Comparison of ENCODE assay signal across 10 cellular contexts in genomic region chr1:84247425-84248220, GRCh38. TPM values are rescaled to one million over a fixed set of nuclear protein-coding genes. Genes with fewer than 3 reads are reported as not detected.
DNase-seq lines count a peak whose midpoint lies in the region; ATAC-seq, FAIRE-seq and TF ChIP-seq lines count a peak whose summit lies in the region.
"Had no signal": no experiment of that assay in that cellular context is flagged by ENCODE, and none has a peak within 500 bp of the region (broad histone marks: within the 10 kb centered on the region; RNA-seq: fewer than 3 reads in every experiment).

No MANE protein-coding gene starts in this region.

- H3K4me1 ChIP-seq in Peyer's patch, result no peaks in the 10 kb centered on the region

- no peak for FAIRE-seq in D721Med (lab: Jason Lieb, UNC)

- ATAC-seq in GM19035 (IDR thresholded peaks at IDR 0.05; ENCODE audit: unreplicated experiment), result peak; percentile 81

- no peaks in the 10 kb centered on the region for H3K27me3 ChIP-seq in Peyer's patch

- peak in 1 of 3 donors; percentile 56 for DNase-seq in Peyer's patch
- peak; percentile 17 to 22 for DNase-seq in erythroblast (lab: John Stamatoyannopoulos, UW)
- peak; percentile 69 for DNase-seq in skeletal muscle cell (ENCODE audit: low read depth)
- DNase-seq in activated gamma-delta T cell treated with Interleukin-2 at 50 U/mL for 16 hours, result no peak
- DNase-seq in iPS-NIHi11 (ENCODE audit: low spot score), result no peak
- no peak for DNase-seq in D721Med (ENCODE audit: insufficient read length, low spot score)
- DNase-seq: endodermal cell; SHP77; stimulated activated CD4-positive, alpha-beta T cell treated with anti-CD3 and anti-CD28 coated beads, Interleukin-15, amount 100 ng/mL, for 24 hours had no signal

- H3K9me3 ChIP-seq in Peyer's patch, result no peaks in the 10 kb centered on the region

- H3K27ac ChIP-seq in Peyer's patch, result peak overlapping the region in 3 of 4 donors; percentile 26 to 88 (median 65)

- H3K36me3 ChIP-seq in Peyer's patch, result no peaks in the 10 kb centered on the region

- H3K4me3 ChIP-seq in Peyer's patch (peak overlapping the region in 2 of 4 donors; percentile 16 to 33), skeletal muscle cell (ENCODE audit: low read depth, low read length) (no peak overlapping the region)

- TF ChIP-seq CTCF in Peyer's patch (IDR thresholded peaks at IDR 0.05) (peak in 2 of 6 experiments; percentile 8 to 22), D721Med (IDR thresholded peaks at IDR 0.05; ENCODE audit: insufficient read depth, missing control alignments) (no peak)

- TF ChIP-seq POLR2A in Peyer's patch (IDR thresholded peaks at IDR 0.05) (peak in 1 of 2 donors; percentile 28), erythroblast (IDR thresholded peaks at IDR 0.05; ENCODE audit: low read length) (no peak)

RNA-seq across cellular contexts. Expression of gene SAMD13, which starts 53.9 kb away (rescaled TPM):
- 1 to 10 TPM; 1.1 to 3.5 (median 2.3) TPM for total RNA-seq in Peyer's patch

Comparison
In these comparisons a context has a peak if more than half of its experiments do, and no peak if none do; other contexts are left out.
1. DNase-seq: peak in erythroblast (2 of 2) and skeletal muscle cell (single experiment); none in activated gamma-delta T cell treated with Interleukin-2 at 50 U/mL for 16 hours (single experiment), iPS-NIHi11 (single experiment) and D721Med (single experiment).